In genomic region chr1:149769216-149769615, GRCh38 we compare ENCODE assay signal across 2 cellular contexts. TPM values are rescaled to one million over a fixed set of nuclear protein-coding genes. Genes with fewer than 3 reads are reported as not detected.
"Had no signal": no experiment of that assay in that cellular context is flagged by ENCODE, and none has a peak within 500 bp of the region (broad histone marks: within the 10 kb centered on the region; RNA-seq: fewer than 3 reads in every experiment).

No MANE protein-coding gene starts in this region.

RNA-seq across cellular contexts. Expression of gene FCGR1A, which starts 13.3 kb away (rescaled TPM):
- total RNA-seq: G401, GM12878 had no signal
- polyA plus RNA-seq: GM12878 had no signal
